In genomic region chr18:5238371-5238758, GRCh38 we compare ENCODE assay signal across 7 cellular contexts. TPM values are rescaled to one million over a fixed set of nuclear protein-coding genes. Genes with fewer than 3 reads are reported as not detected.
DNase-seq lines count a peak whose midpoint lies in the region; ATAC-seq and TF ChIP-seq lines count a peak whose summit lies in the region.

No MANE protein-coding gene starts in this region.

- H3K9me3 ChIP-seq in osteoblast (ENCODE audit: low read depth, low read length) (no peaks in the 10 kb centered on the region), vagina (no peaks in the 10 kb centered on the region)

- DNase-seq in NCI-H510A (lab: John Stamatoyannopoulos, UW) = peak; percentile 24
- DNase-seq in activated naive CD4-positive, alpha-beta T cell treated with Interleukin-2 at 50 U/mL for 16 hours = peak; percentile 49
- peak in 25 of 42 donors; percentile 7 to 71 (median 33) for DNase-seq in head of caudate nucleus
- DNase-seq in osteoblast (ENCODE audit: insufficient read length, low spot score, missing footprints) = peak; percentile 23
- no peak for DNase-seq in vagina (ENCODE audit: extremely low spot score in 2 of 2)

- H3K4me3 ChIP-seq in osteoblast (ENCODE audit: insufficient read depth, low read length) (peak overlapping the region; percentile 83), vagina (peak overlapping the region; percentile 67 to 92)

- H3K27ac ChIP-seq in osteoblast (ENCODE audit: low read depth, low read length) (peak overlapping the region; percentile 94), vagina (peak overlapping the region; percentile 85)

- TF ChIP-seq POLR2A in vagina (IDR thresholded peaks at IDR 0.05) = no peak

- H4K20me1 ChIP-seq in osteoblast (ENCODE audit: insufficient read depth, low read length) = no peaks in the 10 kb centered on the region

- peaks cover 24% of the 10 kb centered on the region for H3K79me2 ChIP-seq in osteoblast (ENCODE audit: insufficient read depth, low read length)

- H3K27me3 ChIP-seq in osteoblast (ENCODE audit: insufficient read depth, low read length) (no peaks in the 10 kb centered on the region), vagina (no peaks in the 10 kb centered on the region)

- H2AFZ ChIP-seq in osteoblast (ENCODE audit: low read length) = peak overlapping the region; percentile 92

- H3K36me3 ChIP-seq in osteoblast (ENCODE audit: insufficient read depth, low read length) (peaks cover 4% of the 10 kb centered on the region), vagina (no peaks in the 10 kb centered on the region)

- ATAC-seq in GM18502 (IDR thresholded peaks at IDR 0.05; ENCODE audit: poor library complexity, unreplicated experiment) (peak; percentile 46), HG02610 (IDR thresholded peaks at IDR 0.05; ENCODE audit: unreplicated experiment) (peak; percentile 35)

- H3K4me2 ChIP-seq in osteoblast (ENCODE audit: insufficient read depth, low read length) = peak overlapping the region; percentile 93

- no peak for TF ChIP-seq CTCF in osteoblast (IDR thresholded peaks at IDR 0.05; ENCODE audit: extremely low read depth, low read depth, low read length)
- no peak for TF ChIP-seq CTCF in vagina (IDR thresholded peaks at IDR 0.05)

- H3K4me1 ChIP-seq in osteoblast (ENCODE audit: insufficient read depth, low read length) (peaks cover 17% of the 10 kb centered on the region), vagina (peaks cover 27% of the 10 kb centered on the region)

- intact Hi-C loops in head of caudate nucleus (cut with DNase I) (loop anchor here (2.0 to 5.0 kb wide), 2 partner anchors 56 to 179 kb away; partner anchors contain the start of gene ZBTB14), vagina (cut with DNase I) (loop anchor here (5.0 kb wide), 1 partner anchor 59 kb away; the partner anchor contains the start of gene ZBTB14)

RNA-seq across cellular contexts. Expression of gene AKAIN1, which starts 41.3 kb away (rescaled TPM):
- total RNA-seq in osteoblast (not detected in 2 replicates), vagina (not detected)

RNA-seq across cellular contexts. Expression of gene ZBTB14, which starts 57.2 kb away (rescaled TPM):
- total RNA-seq in osteoblast (16.3 and 20.0 TPM in 2 replicates), vagina (8.8 TPM)

Comparison
In these comparisons a context has a peak if more than half of its experiments do, and no peak if none do; other contexts are left out.
1. DNase-seq: peak in NCI-H510A (single experiment), activated naive CD4-positive, alpha-beta T cell treated with Interleukin-2 at 50 U/mL for 16 hours (single experiment), head of caudate nucleus (25 of 42) and osteoblast (single experiment); none in vagina (0 of 2).